ENCODE assay signal across 28 cellular contexts in the genomic region with DNA sequence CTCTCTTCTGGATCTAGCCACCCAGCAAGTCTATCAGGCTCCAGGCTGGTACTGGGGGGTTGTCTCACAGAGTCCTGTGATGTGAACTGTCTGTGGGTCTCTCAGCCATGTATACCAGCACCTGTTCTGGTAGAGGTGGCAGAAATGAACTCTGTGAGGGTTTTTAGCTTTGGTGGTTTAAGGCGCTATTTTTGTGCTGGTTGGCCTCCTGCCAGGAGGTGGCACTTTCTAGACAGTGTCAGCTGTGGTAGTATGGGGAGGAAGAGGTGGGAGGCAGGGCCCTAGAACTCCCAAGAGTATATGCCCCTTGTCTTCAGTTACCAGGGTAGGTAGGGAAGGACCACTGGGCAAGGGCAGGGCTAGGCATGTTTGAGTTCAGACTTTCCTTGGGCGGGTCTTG.
DNase-seq lines count a peak whose midpoint lies in the region; ATAC-seq, FAIRE-seq and TF ChIP-seq lines count a peak whose summit lies in the region.
"Had no signal": no experiment of that assay in that cellular context is flagged by ENCODE, and none has a peak within 500 bp of the region (broad histone marks: within the 10 kb centered on the region; RNA-seq: fewer than 3 reads in every experiment).

No MANE protein-coding gene starts in this region.

- CTCF ChIA-PET in H1 (lab: Charles Lee; ENCODE audit: partially characterized antibody), result interaction anchor here (0.7 to 3.6 kb wide), 4 partner anchors 18 to 1020 kb away, joined by 3 to 15 read pairs (median 4); a partner anchor contains a TSS

- TF ChIP-seq RAD21 in H1 (IDR thresholded peaks at IDR 0.05 in 1 of 2, conservative IDR thresholded peaks at IDR 0.05 in 1 of 2; ENCODE audit: low read depth in 2 of 2, low read length in 2 of 2), result peak in 1 of 2 experiments; percentile 24; a peak in 1 of 4 replicates

- H2BK12ac ChIP-seq in H1 (ENCODE audit: low read depth, low read length), result no peak overlapping the region

- TF ChIP-seq EP300 in H1 (IDR thresholded peaks at IDR 0.05; ENCODE audit: borderline replicate concordance in 1 of 2, low read depth in 2 of 2, low read length in 2 of 2), result no peak

- intact Hi-C loops in heart left ventricle (cut with DNase I), result no loop called here

- H3K27ac ChIP-seq in H1 (ENCODE audit: low read depth, low read length) (no peak overlapping the region), heart left ventricle (no peak overlapping the region), coronary artery (no peak overlapping the region)
- H3K27ac ChIP-seq: upper lobe of right lung had no signal

- H3K36me3 Mint-ChIP-seq in chondrocyte (ENCODE audit: low read depth), result no peaks in the 10 kb centered on the region
- H3K36me3 Mint-ChIP-seq: memory B cell had no signal

- POLR2A ChIA-PET in H1 (lab: Charles Lee; ENCODE audit: partially characterized antibody), result no interaction called here

- H4K5ac ChIP-seq in H1 (ENCODE audit: insufficient read length, low read depth, low read length), result no peak overlapping the region

- no peak overlapping the region for H4K8ac ChIP-seq in H1 (ENCODE audit: extremely low read depth, insufficient read depth, low read length)

- H3K27me3 Mint-ChIP-seq in chondrocyte (ENCODE audit: low read depth), result peaks cover 35% of the 10 kb centered on the region
- H3K27me3 Mint-ChIP-seq: activated CD4-positive, alpha-beta memory T cell treated with anti-CD3 and anti-CD28 coated beads, Interleukin-2, amount 10 ng/mL, durations not matched to agents 7 days and 5 days had no signal

- H3K4me1 Mint-ChIP-seq in chondrocyte (ENCODE audit: low read depth), result no peaks in the 10 kb centered on the region
- H3K4me1 Mint-ChIP-seq: activated CD4-positive, alpha-beta memory T cell treated with anti-CD3 and anti-CD28 coated beads, Interleukin-2, amount 10 ng/mL, durations not matched to agents 7 days and 5 days; memory B cell had no signal

- no peak overlapping the region for H3K56ac ChIP-seq in H1 (replicated peaks; ENCODE audit: insufficient read length, low read depth, low read length)

- H4K20me1 ChIP-seq in H1 (replicated peaks in 1 of 2; ENCODE audit: control insufficient read depth in 1 of 2, insufficient read depth in 2 of 2, low read length in 2 of 2), result no peaks in the 10 kb centered on the region

- no peak overlapping the region for H2BK5ac ChIP-seq in H1 (ENCODE audit: low read depth, low read length)

- H3K27me3 ChIP-seq in H1 (replicated peaks in 1 of 4; ENCODE audit: control insufficient read depth in 3 of 4, extremely low read depth in 1 of 4, insufficient read depth in 3 of 4, low read length in 3 of 4) (no peaks in the 10 kb centered on the region), heart left ventricle (no peaks in the 10 kb centered on the region)
- H3K27me3 ChIP-seq: upper lobe of right lung had no signal

- no peak overlapping the region for H2AK5ac ChIP-seq in H1 (ENCODE audit: low read depth, low read length)

- H3K27ac Mint-ChIP-seq in chondrocyte (ENCODE audit: unreplicated experiment), result no peak overlapping the region
- H3K27ac Mint-ChIP-seq: activated CD4-positive, alpha-beta memory T cell treated with anti-CD3 and anti-CD28 coated beads, Interleukin-2, amount 10 ng/mL, durations not matched to agents 7 days and 5 days; effector memory CD8-positive, alpha-beta T cell; memory B cell had no signal

- no peak overlapping the region for H3K14ac ChIP-seq in H1 (ENCODE audit: insufficient read length)

- 91% methylated on average over 2 of the region's 2 CpGs; no CpG with 5 or more reads in 1 of the 2 experiments for WGBS in H1 (ENCODE audit: extremely low coverage in 1 of 2, insufficient coverage in 1 of 2, insufficient read length in 1 of 2, insufficient replicate concordance in 2 of 2, low coverage in 1 of 2, low lambda C conversion rate in 2 of 2, missing lambda C conversion rate in 1 of 2), 2 experiments
- WGBS in heart left ventricle, 4 donors, result 55 to 92% (median 66%) methylated on average over 2 of the region's 2 CpGs

- ATAC-seq in GM21786 (IDR thresholded peaks at IDR 0.05; ENCODE audit: unreplicated experiment) (peak; percentile 51), heart left ventricle (no peak)
- ATAC-seq: effector memory CD8-positive, alpha-beta T cell; left lobe of liver; Panc1; upper lobe of right lung had no signal

- no peak for TF ChIP-seq CTCF in GM12865 (IDR thresholded peaks at IDR 0.05; ENCODE audit: insufficient read depth, low read depth, low read length, missing control alignments)
- TF ChIP-seq CTCF in H1 (IDR thresholded peaks at IDR 0.05; ENCODE audit: control extremely low read depth in 1 of 3, insufficient read depth in 1 of 3, low read depth in 1 of 3, low read length in 3 of 3), result peak in 1 of 3 experiments; percentile 15; a peak in 1 of 4 replicates
- no peak for TF ChIP-seq CTCF in heart left ventricle (IDR thresholded peaks at IDR 0.05)
- no peak for TF ChIP-seq CTCF in coronary artery (IDR thresholded peaks at IDR 0.05)
- TF ChIP-seq CTCF in chondrocyte (IDR thresholded peaks at IDR 0.05), result no peak

- no peak overlapping the region for H3K18ac ChIP-seq in H1 (ENCODE audit: extremely low read depth, low read length)

- H3K23ac ChIP-seq in H1 (ENCODE audit: insufficient read length), result no peak overlapping the region

- H3K9ac ChIP-seq in H1 (replicated peaks in 1 of 4; ENCODE audit: extremely low read depth in 1 of 4, low read depth in 3 of 4, low read length in 3 of 4), result no peak overlapping the region

- H3K4me3 Mint-ChIP-seq in chondrocyte (ENCODE audit: unreplicated experiment), result no peak overlapping the region
- H3K4me3 Mint-ChIP-seq: activated CD4-positive, alpha-beta memory T cell treated with anti-CD3 and anti-CD28 coated beads, Interleukin-2, amount 10 ng/mL, durations not matched to agents 7 days and 5 days; effector memory CD8-positive, alpha-beta T cell; memory B cell had no signal

- H3K4me1 ChIP-seq in H1 (replicated peaks in 1 of 4; ENCODE audit: control insufficient read depth in 3 of 4, insufficient read depth in 4 of 4, low read length in 3 of 4) (no peaks in the 10 kb centered on the region), heart left ventricle (no peaks in the 10 kb centered on the region)
- H3K4me1 ChIP-seq: upper lobe of right lung had no signal

- H3K4me3 ChIP-seq in GM12865 (ENCODE audit: low read depth, low read length), result no peak overlapping the region
- no peak overlapping the region for H3K4me3 ChIP-seq in H1 (ENCODE audit: extremely low read depth in 1 of 4, insufficient read depth in 2 of 4, low read depth in 3 of 4, low read length in 4 of 4)
- no peak overlapping the region for H3K4me3 ChIP-seq in heart left ventricle
- H3K4me3 ChIP-seq in coronary artery, result no peak overlapping the region
- H3K4me3 ChIP-seq: upper lobe of right lung had no signal

- H2AFZ ChIP-seq in H1 (ENCODE audit: low read length), result peak overlapping the region; percentile 78; the same call in 1 of the 2 replicates

- H3K4ac ChIP-seq in H1 (replicated peaks; ENCODE audit: insufficient read length, low read depth, low read length), result no peak overlapping the region

- H3K36me3 ChIP-seq in H1 (ENCODE audit: control insufficient read depth in 2 of 4, insufficient read depth in 4 of 4, low read length in 3 of 4) (no peaks in the 10 kb centered on the region), heart left ventricle (no peaks in the 10 kb centered on the region)
- H3K36me3 ChIP-seq: upper lobe of right lung had no signal

- H3K9me3 Mint-ChIP-seq in chondrocyte (ENCODE audit: low read depth), result peaks cover 14% of the 10 kb centered on the region
- H3K9me3 Mint-ChIP-seq: activated CD4-positive, alpha-beta memory T cell treated with anti-CD3 and anti-CD28 coated beads, Interleukin-2, amount 10 ng/mL, durations not matched to agents 7 days and 5 days had no signal

- H4K91ac ChIP-seq in H1 (replicated peaks; ENCODE audit: insufficient read length, low read length), result no peak overlapping the region

- no peaks in the 10 kb centered on the region for H3K9me3 ChIP-seq in H1 (ENCODE audit: insufficient read depth in 2 of 2, low read depth in 1 of 2, low read length in 1 of 2)
- H3K9me3 ChIP-seq in heart left ventricle, result no peaks in the 10 kb centered on the region
- H3K9me3 ChIP-seq: upper lobe of right lung had no signal

- H2BK120ac ChIP-seq in H1 (replicated peaks; ENCODE audit: low read depth, low read length), result no peak overlapping the region

- no peak overlapping the region for H2BK15ac ChIP-seq in H1 (ENCODE audit: low read length)

- TF ChIP-seq POLR2A in H1 (IDR thresholded peaks at IDR 0.05; ENCODE audit: control extremely low read depth in 1 of 2, low read depth in 2 of 2, low read length in 2 of 2), result no peak
- no peak for TF ChIP-seq POLR2A in heart left ventricle (IDR thresholded peaks at IDR 0.05)

- no peak overlapping the region for H2BK20ac ChIP-seq in H1 (ENCODE audit: low read length)

- H3K79me1 ChIP-seq in H1 (ENCODE audit: low read depth, low read length), result no peaks in the 10 kb centered on the region

- H3K23me2 ChIP-seq in H1 (ENCODE audit: low read depth, low read length), result no peaks in the 10 kb centered on the region

- FAIRE-seq in H1 (lab: Jason Lieb, UNC), result no peak
- FAIRE-seq: GM19239, islet of Langerhans had no signal

- peak; percentile 12 for DNase-seq in GM12865 (ENCODE audit: low read depth)
- DNase-seq in NAMALWA (ENCODE audit: low spot score), result peak; percentile 81
- peak in 1 of 2 experiments; percentile 48 for DNase-seq in H1 (ENCODE audit: low read depth in 1 of 2, low spot score in 2 of 2)
- DNase-seq in HuH-7 (ENCODE audit: low spot score), result no peak
- DNase-seq in heart left ventricle, result no peak
- no peak for DNase-seq in coronary artery (ENCODE audit: low spot score)
- DNase-seq in chondrocyte (ENCODE audit: low spot score), result no peak
- DNase-seq: activated CD4-positive, alpha-beta memory T cell treated with anti-CD3 and anti-CD28 coated beads, Interleukin-2, amount 10 ng/mL, durations not matched to agents 7 days and 5 days; activated CD4-positive, alpha-beta T cell treated with anti-CD3 and anti-CD28 coated beads for 1 hour; activated CD8-positive, alpha-beta memory T cell treated with anti-CD3 and anti-CD28 coated beads, Interleukin-2, amount 50 U/mL, for 4 hours; activated naive CD4-positive, alpha-beta T cell treated with Interleukin-2 at 50 U/mL for 16 hours; caudate nucleus; DMS153; effector memory CD8-positive, alpha-beta T cell; erythroblast; H7; NCI-H2029 treated with DMSO at 0.1 percent for 48 hours; NCI-H446 treated with DMSO at 0.1 percent for 48 hours; SHP77; stimulated activated CD4-positive, alpha-beta T cell treated with anti-CD3 and anti-CD28 coated beads, Interleukin-1b, Interleukin-23, amount 100 ng/mL, for 48 hours; stimulated activated naive CD4-positive, alpha-beta T cell treated with Interleukin-2 at 50 U/mL for 16 hours; upper lobe of right lung had no signal

- no peaks in the 10 kb centered on the region for H3K79me2 ChIP-seq in H1 (ENCODE audit: control insufficient read depth in 1 of 2, insufficient read depth in 2 of 2, low read length in 2 of 2)

- peak overlapping the region in 1 of 2 experiments; percentile 21; a peak in 1 of 4 replicates for H3K4me2 ChIP-seq in H1 (ENCODE audit: insufficient read depth in 1 of 2, low read depth in 2 of 2, low read length in 2 of 2)

TF ChIP-seq in H1, 55 proteins besides CTCF, POLR2A, EP300 and RAD21 (continues in another document):
- TF ChIP-seq CBX8 (IDR thresholded peaks at IDR 0.05; ENCODE audit: borderline replicate concordance, low read depth, low read length) (no peak), SAP30 (IDR thresholded peaks at IDR 0.05; ENCODE audit: insufficient read depth, insufficient replicate concordance, low read length) (no peak), SIX5 (IDR thresholded peaks at IDR 0.05; ENCODE audit: low read depth, low read length) (no peak)

Comparison
In these comparisons a context has a peak if more than half of its experiments do, and no peak if none do; other contexts are left out.
1. DNase-seq: peak in GM12865 (single experiment) and NAMALWA (single experiment); none in HuH-7 (single experiment), heart left ventricle (0 of 5), coronary artery (single experiment) and chondrocyte (single experiment).